8 cellular contexts compared by ENCODE assay signal in genomic region chr20:63290677-63291472, GRCh38. TPM values are rescaled to one million over a fixed set of nuclear protein-coding genes. Genes with fewer than 3 reads are reported as not detected.
DNase-seq lines count a peak whose midpoint lies in the region; ATAC-seq and TF ChIP-seq lines count a peak whose summit lies in the region.

No MANE protein-coding gene starts in this region.

- no peaks in the 10 kb centered on the region for H3K9me3 Mint-ChIP-seq in dendritic cell treated with granulocyte-macrophage colony-stimulating factor and Interleukin-4, amounts not matched to agents 40 ng/mL and 50 ng/mL, for 4 days

- WGBS in stomach, 5 donors, result 15 to 32% (median 24%) methylated on average over 9 to 26 of the region's 26 CpGs

- H3K27ac ChIP-seq in stomach, result no peak overlapping the region

- H3K27me3 Mint-ChIP-seq in dendritic cell treated with granulocyte-macrophage colony-stimulating factor and Interleukin-4, amounts not matched to agents 40 ng/mL and 50 ng/mL, for 4 days, result peaks cover 23% of the 10 kb centered on the region

- no peak overlapping the region for H3K4me3 Mint-ChIP-seq in dendritic cell treated with granulocyte-macrophage colony-stimulating factor and Interleukin-4, amounts not matched to agents 40 ng/mL and 50 ng/mL, for 4 days

- no peak for TF ChIP-seq EP300 in stomach (IDR thresholded peaks at IDR 0.05)

- no peak for TF ChIP-seq POLR2A in stomach (IDR thresholded peaks at IDR 0.05)

- TF ChIP-seq CTCF in mucosa of descending colon (IDR thresholded peaks at IDR 0.05), result peak; percentile 75
- peak in 5 of 7 experiments; percentile 44 to 75 (median 70) for TF ChIP-seq CTCF in stomach (IDR thresholded peaks at IDR 0.05)

- peak overlapping the region; percentile 35 for H3K27ac Mint-ChIP-seq in dendritic cell treated with granulocyte-macrophage colony-stimulating factor and Interleukin-4, amounts not matched to agents 40 ng/mL and 50 ng/mL, for 4 days

- peak; percentile 72 for ATAC-seq in mucosa of descending colon
- ATAC-seq in HG03175 (IDR thresholded peaks at IDR 0.05; ENCODE audit: unreplicated experiment), result no peak
- ATAC-seq in GM18498 (IDR thresholded peaks at IDR 0.05; ENCODE audit: unreplicated experiment), result no peak

- peaks cover 38% of the 10 kb centered on the region for H3K36me3 Mint-ChIP-seq in dendritic cell treated with granulocyte-macrophage colony-stimulating factor and Interleukin-4, amounts not matched to agents 40 ng/mL and 50 ng/mL, for 4 days (ENCODE audit: low read depth)

- intact Hi-C loops in dendritic cell treated with granulocyte-macrophage colony-stimulating factor and Interleukin-4, amounts not matched to agents 40 ng/mL and 50 ng/mL, for 4 days (cut with micrococcal nuclease), result no loop called here
- intact Hi-C loops in mucosa of descending colon (cut with DNase I, micrococcal nuclease) (no loop called here), stomach (cut with DNase I; ENCODE audit: low total_unique reads) (no loop called here)

- DNase-seq in ELR (ENCODE audit: low read depth) (peak; percentile 50), LoVo (ENCODE audit: low spot score) (peak; percentile 23), mucosa of descending colon (peak in 2 of 3 donors; percentile 64 to 73), stomach (peak; percentile 61)
- peak; percentile 50 to 55 for DNase-seq in activated CD4-positive, alpha-beta T cell treated with anti-CD3 and anti-CD28 coated beads for 4 hours

- H3K36me3 ChIP-seq in mucosa of descending colon (ENCODE audit: low read depth), result no peaks in the 10 kb centered on the region
- peaks cover 32 to 42% (median 39%) of the 10 kb centered on the region in 4 donors for H3K36me3 ChIP-seq in stomach

- no peaks in the 10 kb centered on the region for H3K9me3 ChIP-seq in mucosa of descending colon
- H3K9me3 ChIP-seq in stomach, result no peaks in the 10 kb centered on the region

- H3K4me3 ChIP-seq in mucosa of descending colon, result no peak overlapping the region
- no peak overlapping the region for H3K4me3 ChIP-seq in stomach

- H3K27me3 ChIP-seq in stomach, result peaks cover 8 to 47% (median 27%) of the 10 kb centered on the region in 3 donors

- no peaks in the 10 kb centered on the region for H3K4me1 Mint-ChIP-seq in dendritic cell treated with granulocyte-macrophage colony-stimulating factor and Interleukin-4, amounts not matched to agents 40 ng/mL and 50 ng/mL, for 4 days (ENCODE audit: low read depth)

- H3K4me1 ChIP-seq in mucosa of descending colon (ENCODE audit: low read depth) (no peaks in the 10 kb centered on the region), stomach (peaks cover 0 to 15% (median 13%) of the 10 kb centered on the region in 4 donors)

RNA-seq across cellular contexts. Expression of gene COL20A1, which starts 2.1 kb away (rescaled TPM):
- total RNA-seq in mucosa of descending colon (not detected), stomach (1 to 10 TPM in 1 of 5 donors, not detected in 4; 2.4 TPM)
- polyA plus RNA-seq in stomach, result under 1 TPM in 1 of 3 donors, not detected in 2; 0.53 TPM

RNA-seq across cellular contexts. Expression of gene ARFGAP1, which starts 18.3 kb away (rescaled TPM):
- total RNA-seq in mucosa of descending colon (10 to 100 TPM; 76.5 to 85.8 (median 82.4) TPM), stomach (100 to 1,000 TPM in 3 of 5 donors, 10 to 100 TPM in 2; 51.3 to 146 (median 100) TPM)
- polyA plus RNA-seq in stomach, result 10 to 100 TPM; 51.5 to 53.2 (median 51.5) TPM

RNA-seq across cellular contexts. Expression of gene NKAIN4, which starts 36.6 kb away (rescaled TPM):
- 1 to 10 TPM in 1 of 3 donors, not detected in 2; 1.6 TPM for total RNA-seq in mucosa of descending colon
- 1 to 10 TPM in 1 of 5 donors, not detected in 4; 4.4 TPM for total RNA-seq in stomach
- 1 to 10 TPM in 1 of 3 donors, under 1 TPM in 1, not detected in 1; 0.28 to 1.2 TPM for polyA plus RNA-seq in stomach

RNA-seq across cellular contexts. Expression of gene BIRC7, which starts 55.2 kb away (rescaled TPM):
- total RNA-seq in mucosa of descending colon (under 1 TPM in 1 of 3 donors, not detected in 2; 0.22 TPM), stomach (not detected)
- not detected for polyA plus RNA-seq in stomach
